ENCODE assay signal across 1 cellular context in genomic region chr22:31661851-31662667, GRCh38.
TF ChIP-seq lines count a peak whose summit lies in the region.

PISD (minus strand) TSS chr22:31662215; CDS start chr22:31662208, 7 bp downstream.

TF ChIP-seq in K562, 482 proteins besides CTCF, POLR2A, EP300 and RAD21 (continued from another document and continues in another):
- TF ChIP-seq RERE (CRISPR knock-in tag; IDR thresholded peaks at IDR 0.05; ENCODE audit: borderline replicate concordance) (no peak), SP1 (CRISPR knock-in tag; IDR thresholded peaks at IDR 0.05) (peak; percentile 99), SMARCA4 (IDR thresholded peaks at IDR 0.05) (peak; percentile 26; the same call in 1 of the 2 replicates), STAG1 (CRISPR knock-in tag; IDR thresholded peaks at IDR 0.05; ENCODE audit: borderline replicate concordance) (no peak), HOXB6 (CRISPR knock-in tag; IDR thresholded peaks at IDR 0.05; ENCODE audit: borderline replicate concordance) (no peak), FIP1L1 (IDR thresholded peaks at IDR 0.05; ENCODE audit: low read depth, low read length, poor library complexity, severe bottlenecking) (peak; percentile 50), MGA (IDR thresholded peaks at IDR 0.05) (no peak), NFYB (IDR thresholded peaks at IDR 0.05; ENCODE audit: extremely low read depth, insufficient read length) (peak; percentile 84), MNT (conservative IDR thresholded peaks at IDR 0.05) (peak; percentile 92 to 97), THRAP3 (IDR thresholded peaks at IDR 0.05; ENCODE audit: borderline replicate concordance) (no peak), TAL1 (IDR thresholded peaks at IDR 0.05) (no peak), SAFB2 (IDR thresholded peaks at IDR 0.05; ENCODE audit: borderline replicate concordance, low read depth, low read length, severe bottlenecking) (no peak), GMEB1 (CRISPR knock-in tag; IDR thresholded peaks at IDR 0.05) (peak; percentile 55; the same call in 1 of the 2 replicates), PML (IDR thresholded peaks at IDR 0.05; ENCODE audit: low read length) (peak; percentile 57), POLR2H (tag; IDR thresholded peaks at IDR 0.05; ENCODE audit: low read depth) (0 out of 2 replicates have a peak, but pooled peaks have one; percentile 19), ZNF717 (CRISPR knock-in tag; IDR thresholded peaks at IDR 0.05) (no peak), MXI1 (IDR thresholded peaks at IDR 0.05; ENCODE audit: low read depth, low read length) (peak; percentile 91), NFRKB (IDR thresholded peaks at IDR 0.05; ENCODE audit: low read depth) (peak; percentile 79), DIDO1 (tag; IDR thresholded peaks at IDR 0.05; ENCODE audit: low read depth) (no peak), HMGN3 (IDR thresholded peaks at IDR 0.05; ENCODE audit: borderline replicate concordance, extremely low read depth, insufficient read length, low read depth, low read length) (no peak), JUN (IDR thresholded peaks at IDR 0.05; ENCODE audit: borderline replicate concordance, low read depth, low read length) (peak; percentile 5; the same call in 1 of the 2 replicates), JUN (CRISPR knock-in tag; IDR thresholded peaks at IDR 0.05; ENCODE audit: borderline replicate concordance) (no peak), PCBP1 (IDR thresholded peaks at IDR 0.05; ENCODE audit: low read depth, low read length, poor library complexity, severe bottlenecking) (no peak), DPF2 (IDR thresholded peaks at IDR 0.05) (peak; percentile 62; the same call in 1 of the 2 replicates), ZKSCAN3 (CRISPR knock-in tag; IDR thresholded peaks at IDR 0.05) (no peak), ZNF3 (CRISPR knock-in tag; IDR thresholded peaks at IDR 0.05) (no peak), NR2C2 (CRISPR knock-in tag; IDR thresholded peaks at IDR 0.05) (no peak), NR2C2 (tag; IDR thresholded peaks at IDR 0.05) (peak; percentile 71), PTRF (tag; IDR thresholded peaks at IDR 0.05) (no peak)
- TF ChIP-seq, protein P1, sequence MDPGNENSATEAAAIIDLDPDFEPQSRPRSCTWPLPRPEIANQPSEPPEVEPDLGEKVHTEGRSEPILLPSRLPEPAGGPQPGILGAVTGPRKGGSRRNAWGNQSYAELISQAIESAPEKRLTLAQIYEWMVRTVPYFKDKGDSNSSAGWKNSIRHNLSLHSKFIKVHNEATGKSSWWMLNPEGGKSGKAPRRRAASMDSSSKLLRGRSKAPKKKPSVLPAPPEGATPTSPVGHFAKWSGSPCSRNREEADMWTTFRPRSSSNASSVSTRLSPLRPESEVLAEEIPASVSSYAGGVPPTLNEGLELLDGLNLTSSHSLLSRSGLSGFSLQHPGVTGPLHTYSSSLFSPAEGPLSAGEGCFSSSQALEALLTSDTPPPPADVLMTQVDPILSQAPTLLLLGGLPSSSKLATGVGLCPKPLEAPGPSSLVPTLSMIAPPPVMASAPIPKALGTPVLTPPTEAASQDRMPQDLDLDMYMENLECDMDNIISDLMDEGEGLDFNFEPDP (CRISPR knock-in tag; IDR thresholded peaks at IDR 0.05), result no peak
- TF ChIP-seq, protein P2, sequence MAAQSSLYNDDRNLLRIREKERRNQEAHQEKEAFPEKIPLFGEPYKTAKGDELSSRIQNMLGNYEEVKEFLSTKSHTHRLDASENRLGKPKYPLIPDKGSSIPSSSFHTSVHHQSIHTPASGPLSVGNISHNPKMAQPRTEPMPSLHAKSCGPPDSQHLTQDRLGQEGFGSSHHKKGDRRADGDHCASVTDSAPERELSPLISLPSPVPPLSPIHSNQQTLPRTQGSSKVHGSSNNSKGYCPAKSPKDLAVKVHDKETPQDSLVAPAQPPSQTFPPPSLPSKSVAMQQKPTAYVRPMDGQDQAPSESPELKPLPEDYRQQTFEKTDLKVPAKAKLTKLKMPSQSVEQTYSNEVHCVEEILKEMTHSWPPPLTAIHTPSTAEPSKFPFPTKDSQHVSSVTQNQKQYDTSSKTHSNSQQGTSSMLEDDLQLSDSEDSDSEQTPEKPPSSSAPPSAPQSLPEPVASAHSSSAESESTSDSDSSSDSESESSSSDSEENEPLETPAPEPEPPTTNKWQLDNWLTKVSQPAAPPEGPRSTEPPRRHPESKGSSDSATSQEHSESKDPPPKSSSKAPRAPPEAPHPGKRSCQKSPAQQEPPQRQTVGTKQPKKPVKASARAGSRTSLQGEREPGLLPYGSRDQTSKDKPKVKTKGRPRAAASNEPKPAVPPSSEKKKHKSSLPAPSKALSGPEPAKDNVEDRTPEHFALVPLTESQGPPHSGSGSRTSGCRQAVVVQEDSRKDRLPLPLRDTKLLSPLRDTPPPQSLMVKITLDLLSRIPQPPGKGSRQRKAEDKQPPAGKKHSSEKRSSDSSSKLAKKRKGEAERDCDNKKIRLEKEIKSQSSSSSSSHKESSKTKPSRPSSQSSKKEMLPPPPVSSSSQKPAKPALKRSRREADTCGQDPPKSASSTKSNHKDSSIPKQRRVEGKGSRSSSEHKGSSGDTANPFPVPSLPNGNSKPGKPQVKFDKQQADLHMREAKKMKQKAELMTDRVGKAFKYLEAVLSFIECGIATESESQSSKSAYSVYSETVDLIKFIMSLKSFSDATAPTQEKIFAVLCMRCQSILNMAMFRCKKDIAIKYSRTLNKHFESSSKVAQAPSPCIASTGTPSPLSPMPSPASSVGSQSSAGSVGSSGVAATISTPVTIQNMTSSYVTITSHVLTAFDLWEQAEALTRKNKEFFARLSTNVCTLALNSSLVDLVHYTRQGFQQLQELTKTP (IDR thresholded peaks at IDR 0.05; ENCODE audit: low read depth in 1 of 2, partially characterized antibody in 2 of 2), result no peak
